Comparison of ENCODE assay signal across 28 cellular contexts in genomic region chr1:214991691-214992315, GRCh38.
"Had no signal": no experiment of that assay in that cellular context is flagged by ENCODE, and none has a peak within 500 bp of the region (broad histone marks: within the 10 kb centered on the region; RNA-seq: fewer than 3 reads in every experiment).

No MANE protein-coding gene starts in this region.

- H3K36me3 ChIP-seq: adrenal gland, breast epithelium, cardiac muscle cell, WERI-Rb-1 had no signal

- H3K4me1 ChIP-seq: adrenal gland, breast epithelium had no signal

- H3K9me3 ChIP-seq: adrenal gland, breast epithelium had no signal

- ATAC-seq: activated CD4-positive, CD25-positive, alpha-beta regulatory T cell treated with anti-CD3 and anti-CD28 coated beads, Interleukin-2, amount 50 U/mL, for 24 hours; activated CD8-positive, alpha-beta T cell treated with anti-CD3 and anti-CD28 coated beads for 36 hours; activated naive CD8-positive, alpha-beta T cell treated with anti-CD3 and anti-CD28 coated beads, Interleukin-2, amount 50 U/mL, for 24 hours; esophagus mucosa; T-helper 17 cell had no signal

- DNase-seq: activated B cell treated with CpG ODN at 0.5 μM for 24 hours; activated CD4-positive, alpha-beta T cell treated with anti-CD3 and anti-CD28 coated beads for 48 hours; activated CD4-positive, alpha-beta T cell treated with anti-CD3 and anti-CD28 coated beads, Interleukin-2, amount 50 U/mL, for 1 hour; activated CD4-positive, alpha-beta T cell treated with anti-CD3 and anti-CD28 coated beads, Interleukin-2, amount 50 U/mL, for 48 hours; activated CD8-positive, alpha-beta memory T cell treated with anti-CD3 and anti-CD28 coated beads for 24 hours; activated CD8-positive, alpha-beta T cell treated with anti-CD3 and anti-CD28 coated beads for 36 hours; activated effector memory CD4-positive, alpha-beta T cell treated with anti-CD3 and anti-CD28 coated beads, Interleukin-2, amount 50 U/mL, for 16 hours; activated naive CD4-positive, alpha-beta T cell treated with anti-CD3 and anti-CD28 coated beads for 36 hours; activated naive CD8-positive, alpha-beta T cell treated with anti-CD3 and anti-CD28 coated beads for 36 hours; activated naive CD8-positive, alpha-beta T cell treated with anti-CD3 and anti-CD28 coated beads, Interleukin-2, amount 50 U/mL, for 24 hours; activated T-cell treated with anti-CD3 and anti-CD28 coated beads, Interleukin-2, amount 50 U/mL, for 1 hour; activated T-cell treated with anti-CD3 and anti-CD28 coated beads, Interleukin-2, amount 50 U/mL, for 48 hours; adrenal gland; amygdala; aorta; dorsolateral prefrontal cortex; effector memory CD4-positive, alpha-beta T cell; endodermal cell; head of caudate nucleus; hippocampal formation; T-helper 17 cell; T1000; WERI-Rb-1 had no signal

- H3K4me3 ChIP-seq: adrenal gland, breast epithelium, cardiac muscle cell, coronary artery, dorsolateral prefrontal cortex had no signal

- H3K27ac ChIP-seq: adrenal gland, breast epithelium, cardiac muscle cell, coronary artery, dorsolateral prefrontal cortex, WERI-Rb-1 had no signal

- H3K27me3 ChIP-seq: adrenal gland, breast epithelium, cardiac muscle cell, dorsolateral prefrontal cortex had no signal
